In genomic region chr17:48636177-48637018, GRCh38 we compare ENCODE assay signal across 8 cellular contexts. TPM values are rescaled to one million over a fixed set of nuclear protein-coding genes. Genes with fewer than 3 reads are reported as not detected.
DNase-seq lines count a peak whose midpoint lies in the region; ATAC-seq, FAIRE-seq and TF ChIP-seq lines count a peak whose summit lies in the region.

No MANE protein-coding gene starts in this region.

- H3K27me3 ChIP-seq in GM23248 (replicated peaks; ENCODE audit: insufficient read depth) (peaks cover 87% of the 10 kb centered on the region), pancreas (peaks cover 0 to 63% (median 29%) of the 10 kb centered on the region in 4 donors)

- H3K9ac ChIP-seq in GM23248, result no peak overlapping the region

- H3K9me3 Mint-ChIP-seq in activated CD8-positive, alpha-beta memory T cell treated with anti-CD3 and anti-CD28 coated beads, Interleukin-2, amount 10 ng/mL, durations not matched to agents 7 days and 5 days (ENCODE audit: low read depth), result no peaks in the 10 kb centered on the region

- no peak for FAIRE-seq in pancreas (lab: Jason Lieb, UNC)

- H3K36me3 ChIP-seq in GM23248 (ENCODE audit: low read depth), result no peaks in the 10 kb centered on the region
- H3K36me3 ChIP-seq in pancreas, result no peaks in the 10 kb centered on the region

- CTCF ChIA-PET in activated CD8-positive, alpha-beta memory T cell treated with anti-CD3 and anti-CD28 coated beads, Interleukin-2, amount 10 ng/mL, durations not matched to agents 7 days and 5 days (lab: Charles Lee), result interaction anchor here (0.6 to 13.1 kb wide), 39 partner anchors 9 to 539 kb away, joined by 3 to 190 read pairs (median 4); partner anchors contain the start of genes ATP5MC1, HOXB13, HOXB5 and HOXB9

- H3K4me3 ChIP-seq in GM23248, result no peak overlapping the region
- H3K4me3 ChIP-seq in fibroblast of mammary gland (ENCODE audit: control insufficient read depth, low read depth, low read length), result no peak overlapping the region
- H3K4me3 ChIP-seq in pancreas, result no peak overlapping the region

- H3K9me3 ChIP-seq in GM23248 (ENCODE audit: low read depth) (no peaks in the 10 kb centered on the region), pancreas (no peaks in the 10 kb centered on the region)

- peaks cover 34% of the 10 kb centered on the region for H3K4me1 Mint-ChIP-seq in activated CD8-positive, alpha-beta memory T cell treated with anti-CD3 and anti-CD28 coated beads, Interleukin-2, amount 10 ng/mL, durations not matched to agents 7 days and 5 days

- H3K4me3 Mint-ChIP-seq in activated CD8-positive, alpha-beta memory T cell treated with anti-CD3 and anti-CD28 coated beads, Interleukin-2, amount 10 ng/mL, durations not matched to agents 7 days and 5 days, result no peak overlapping the region

- peaks cover 12% of the 10 kb centered on the region for H3F3A ChIP-seq in GM23248 (ENCODE audit: insufficient read depth)

- no peaks in the 10 kb centered on the region for H3K79me2 ChIP-seq in GM23248 (ENCODE audit: insufficient read depth)

- H3K27ac Mint-ChIP-seq in activated CD8-positive, alpha-beta memory T cell treated with anti-CD3 and anti-CD28 coated beads, Interleukin-2, amount 10 ng/mL, durations not matched to agents 7 days and 5 days, result no peak overlapping the region

- 5 to 9% methylated on average over 38 of the region's 39 CpGs for WGBS in GM23248 (ENCODE audit: low coverage in 1 of 2, low lambda C conversion rate in 2 of 2, missing lambda C conversion rate in 2 of 2), 2 experiments
- 4% methylated on average over 38 to 39 of the region's 39 CpGs for WGBS in pancreas, 2 donors

- no peaks in the 10 kb centered on the region for H4K20me1 ChIP-seq in GM23248 (ENCODE audit: insufficient read depth)

- H3K9me2 ChIP-seq in GM23248 (ENCODE audit: insufficient read depth), result no peaks in the 10 kb centered on the region

- H3K4me1 ChIP-seq in GM23248 (ENCODE audit: insufficient read depth), result 0 out of 2 replicates have a peak, but pooled peaks cover 4% of the 10 kb centered on the region
- H3K4me1 ChIP-seq in pancreas, result no peaks in the 10 kb centered on the region

- no peak overlapping the region for H2AFZ ChIP-seq in GM23248

- in situ Hi-C loops in GM23248 (cut with MboI), result no loop called here

- TF ChIP-seq CTCF in fibroblast of mammary gland (conservative IDR thresholded peaks at IDR 0.05; ENCODE audit: control insufficient read depth, insufficient read depth, low read depth, low read length) (peak; percentile 43), pancreas (IDR thresholded peaks at IDR 0.05) (peak in 3 of 4 donors; percentile 27 to 41 (median 39))

- no peak overlapping the region for H3K4me2 ChIP-seq in GM23248 (ENCODE audit: unreplicated experiment)

- H3K36me3 Mint-ChIP-seq in activated CD8-positive, alpha-beta memory T cell treated with anti-CD3 and anti-CD28 coated beads, Interleukin-2, amount 10 ng/mL, durations not matched to agents 7 days and 5 days, result peaks cover 4% of the 10 kb centered on the region

- peak; percentile 86 to 91 for DNase-seq in AML-193 (lab: John Stamatoyannopoulos, UW)
- DNase-seq in GM23248, result peak; percentile 83
- DNase-seq in NCI-H526 (lab: John Stamatoyannopoulos, UW), result peak; percentile 76 to 97
- peak; percentile 87 for DNase-seq in activated CD8-positive, alpha-beta memory T cell treated with anti-CD3 and anti-CD28 coated beads, Interleukin-2, amount 10 ng/mL, durations not matched to agents 7 days and 5 days
- peak; percentile 67 for DNase-seq in fibroblast of mammary gland (ENCODE audit: low read depth)
- peak; percentile 39 to 90 (median 66) for DNase-seq in pancreas

- ATAC-seq in activated CD8-positive, alpha-beta memory T cell treated with anti-CD3 and anti-CD28 coated beads, Interleukin-2, amount 10 ng/mL, durations not matched to agents 7 days and 5 days, result peak; percentile 72
- ATAC-seq in pancreas (peak; percentile 66 to 93 (median 87)), GM19467 (IDR thresholded peaks at IDR 0.05; ENCODE audit: unreplicated experiment) (no peak), HG02678 (IDR thresholded peaks at IDR 0.05; ENCODE audit: unreplicated experiment) (no peak)

- H3K27ac ChIP-seq in GM23248, result no peak overlapping the region
- no peak overlapping the region for H3K27ac ChIP-seq in pancreas

- H3K27me3 Mint-ChIP-seq in activated CD8-positive, alpha-beta memory T cell treated with anti-CD3 and anti-CD28 coated beads, Interleukin-2, amount 10 ng/mL, durations not matched to agents 7 days and 5 days, result peaks cover 88% of the 10 kb centered on the region

- intact Hi-C loops in pancreas (cut with DNase I), result no loop called here

RNA-seq across cellular contexts. Expression of gene HOXB9, which starts 10.2 kb away (rescaled TPM):
- total RNA-seq in GM23248 (2014; rRNA removed; shearing (Covaris generic)), result not detected in 2 replicates
- polyA plus RNA-seq in GM23248 (2016; fragmentation: Nextera tagmentation; extraction: Ambion mirVana), result not detected in 2 replicates
- total RNA-seq in activated CD8-positive, alpha-beta memory T cell treated with anti-CD3 and anti-CD28 coated beads, Interleukin-2, amount 10 ng/mL, durations not matched to agents 7 days and 5 days, result 10 to 100 TPM in 1 of 2 experiments, 1 to 10 TPM in 1; 8.4 to 19.6 TPM
- total RNA-seq in pancreas, result under 1 TPM in 1 of 6 donors, not detected in 5; 0.25 TPM
- not detected for polyA plus RNA-seq in pancreas

RNA-seq across cellular contexts. Expression of gene HOXB8, which starts 21.3 kb away (rescaled TPM):
- not detected in 2 replicates for total RNA-seq in GM23248 (2014; rRNA removed; shearing (Covaris generic))
- polyA plus RNA-seq in GM23248 (2016; fragmentation: Nextera tagmentation; extraction: Ambion mirVana) (not detected in 2 replicates), pancreas (under 1 TPM; 0.12 to 0.15 TPM)
- total RNA-seq in activated CD8-positive, alpha-beta memory T cell treated with anti-CD3 and anti-CD28 coated beads, Interleukin-2, amount 10 ng/mL, durations not matched to agents 7 days and 5 days, result 1 to 10 TPM in 1 of 2 experiments, under 1 TPM in 1; 0.38 to 1.4 TPM
- total RNA-seq in pancreas, result under 1 TPM in 1 of 6 donors, not detected in 5; 0.09 TPM

RNA-seq across cellular contexts. Expression of gene HOXB7, which starts 25.6 kb away (rescaled TPM):
- total RNA-seq in GM23248 (2014; rRNA removed; shearing (Covaris generic)), result 7.1 and 11.1 TPM in 2 replicates
- polyA plus RNA-seq in GM23248 (2016; fragmentation: Nextera tagmentation; extraction: Ambion mirVana) (18.9 and 19.4 TPM in 2 replicates), pancreas (1 to 10 TPM; 1.1 to 1.3 TPM)
- 1 to 10 TPM; 1.7 TPM for total RNA-seq in activated CD8-positive, alpha-beta memory T cell treated with anti-CD3 and anti-CD28 coated beads, Interleukin-2, amount 10 ng/mL, durations not matched to agents 7 days and 5 days
- under 1 TPM in 4 of 6 donors, not detected in 2; 0.35 to 0.94 (median 0.41) TPM for total RNA-seq in pancreas

RNA-seq across cellular contexts. Expression of gene HOXB6, which starts 31.6 kb away (rescaled TPM):
- 3.8 and 7.5 TPM in 2 replicates for total RNA-seq in GM23248 (2014; rRNA removed; shearing (Covaris generic))
- polyA plus RNA-seq in GM23248 (2016; fragmentation: Nextera tagmentation; extraction: Ambion mirVana), result 6.2 and 6.6 TPM in 2 replicates
- total RNA-seq in activated CD8-positive, alpha-beta memory T cell treated with anti-CD3 and anti-CD28 coated beads, Interleukin-2, amount 10 ng/mL, durations not matched to agents 7 days and 5 days, result 1 to 10 TPM in 1 of 2 experiments, under 1 TPM in 1; 0.58 to 1.1 TPM
- 1 to 10 TPM in 1 of 6 donors, under 1 TPM in 5; 0.12 to 1.2 (median 0.42) TPM for total RNA-seq in pancreas
- 1 to 10 TPM; 1.8 TPM for polyA plus RNA-seq in pancreas

RNA-seq across cellular contexts. Expression of gene HOXB5, which starts 42.8 kb away (rescaled TPM):
- total RNA-seq in GM23248 (2014; rRNA removed; shearing (Covaris generic)), result 0.22 TPM in 1 of 2 replicates, not detected in the other
- polyA plus RNA-seq in GM23248 (2016; fragmentation: Nextera tagmentation; extraction: Ambion mirVana) (1.3 and 2.0 TPM in 2 replicates), pancreas (1 to 10 TPM in 1 of 2 donors, under 1 TPM in 1; 0.80 to 1.0 TPM)
- total RNA-seq in activated CD8-positive, alpha-beta memory T cell treated with anti-CD3 and anti-CD28 coated beads, Interleukin-2, amount 10 ng/mL, durations not matched to agents 7 days and 5 days, result under 1 TPM in 1 of 2 experiments, not detected in 1; 0.16 TPM
- total RNA-seq in pancreas, result under 1 TPM; 0.19 to 0.90 (median 0.26) TPM

Comparison
In these comparisons a context has a peak if more than half of its experiments do, and no peak if none do; other contexts are left out.
1. ATAC-seq: peak in activated CD8-positive, alpha-beta memory T cell treated with anti-CD3 and anti-CD28 coated beads, Interleukin-2, amount 10 ng/mL, durations not matched to agents 7 days and 5 days (single experiment) and pancreas (4 of 4); none in GM19467 (single experiment) and HG02678 (single experiment).
2. Peak in every context shown above with its lines, with median percentiles within 50 percentile points of each other: DNase-seq.